Comparison of ENCODE assay signal across 28 cellular contexts in genomic region chr7:47484457-47484856, GRCh38.
DNase-seq lines count a peak whose midpoint lies in the region; ATAC-seq and TF ChIP-seq lines count a peak whose summit lies in the region.
"Had no signal": no experiment of that assay in that cellular context is flagged by ENCODE, and none has a peak within 500 bp of the region (broad histone marks: within the 10 kb centered on the region; RNA-seq: fewer than 3 reads in every experiment).

No MANE protein-coding gene starts in this region.

- no peak for TF ChIP-seq CTCF in OCI-LY1 (IDR thresholded peaks at IDR 0.05; ENCODE audit: low read length)
- TF ChIP-seq CTCF in progenitor cell of endocrine pancreas (IDR thresholded peaks at IDR 0.05; ENCODE audit: unreplicated experiment) = no peak
- no peak for TF ChIP-seq CTCF in thyroid gland (IDR thresholded peaks at IDR 0.05)

- H3K4me1 ChIP-seq in BLaER1 = peaks cover 71% of the 10 kb centered on the region
- H3K4me1 ChIP-seq in OCI-LY1 (ENCODE audit: insufficient read depth, low read length, severe bottlenecking) = peaks cover 66% of the 10 kb centered on the region
- peaks cover 18 to 59% of the 10 kb centered on the region in 2 donors for H3K4me1 ChIP-seq in thyroid gland
- H3K4me1 ChIP-seq: vagina had no signal

- 92 to 96% methylated on average over 5 to 7 of the region's 7 CpGs for WGBS in thyroid gland, 2 donors

- no peak for TF ChIP-seq POLR2A in thyroid gland (IDR thresholded peaks at IDR 0.05)

- H3K9ac ChIP-seq in BLaER1 (no peak overlapping the region), OCI-LY1 (ENCODE audit: low read length) (no peak overlapping the region)

- H3K9me2 ChIP-seq in OCI-LY1 (ENCODE audit: low read depth, low read length) = no peaks in the 10 kb centered on the region

- peaks cover 3% of the 10 kb centered on the region for H3K36me3 Mint-ChIP-seq in progenitor cell of endocrine pancreas (ENCODE audit: insufficient read depth)
- H3K36me3 Mint-ChIP-seq: activated CD4-positive, alpha-beta memory T cell treated with anti-CD3 and anti-CD28 coated beads for 36 hours; activated naive CD4-positive, alpha-beta T cell treated with anti-CD3 and anti-CD28 coated beads, Interleukin-2, amount 50 U/mL, for 72 hours; natural killer cell; stimulated activated effector memory CD8-positive, alpha-beta T cell treated with anti-CD3 and anti-CD28 coated beads, Interleukin-12 subunit alpha, Interleukin-12 subunit beta, amount 100 ng/mL, for 72 hours had no signal

- H3K27me3 ChIP-seq in BLaER1 = no peaks in the 10 kb centered on the region
- H3K27me3 ChIP-seq in OCI-LY1 (ENCODE audit: insufficient read depth, low read length) = no peaks in the 10 kb centered on the region
- H3K27me3 ChIP-seq in layer of hippocampus (ENCODE audit: control insufficient read depth, insufficient read depth, low read length) = peaks cover 7% of the 10 kb centered on the region
- H3K27me3 ChIP-seq in thyroid gland = no peaks in the 10 kb centered on the region
- H3K27me3 ChIP-seq: ascending aorta, ovary, vagina had no signal

- no peak overlapping the region for H3K4me3 ChIP-seq in BLaER1
- H3K4me3 ChIP-seq in OCI-LY1 (ENCODE audit: low read depth, low read length, poor library complexity, severe bottlenecking) = no peak overlapping the region
- H3K4me3 ChIP-seq in thyroid gland (replicated peaks in 1 of 3) = no peak overlapping the region
- H3K4me3 ChIP-seq: ascending aorta, ovary, vagina had no signal

- H3K4me1 Mint-ChIP-seq in progenitor cell of endocrine pancreas (ENCODE audit: low read depth) = peaks cover 81% of the 10 kb centered on the region
- H3K4me1 Mint-ChIP-seq: stimulated activated effector memory CD8-positive, alpha-beta T cell treated with anti-CD3 and anti-CD28 coated beads, Interleukin-12 subunit alpha, Interleukin-12 subunit beta, amount 100 ng/mL, for 72 hours had no signal

- ATAC-seq in GM21515 (IDR thresholded peaks at IDR 0.05; ENCODE audit: unreplicated experiment) = no peak
- ATAC-seq: activated naive CD4-positive, alpha-beta T cell treated with anti-CD3 and anti-CD28 coated beads, Interleukin-2, amount 50 U/mL, for 72 hours; stimulated activated effector memory CD8-positive, alpha-beta T cell treated with anti-CD3 and anti-CD28 coated beads, Interleukin-12 subunit alpha, Interleukin-12 subunit beta, amount 100 ng/mL, for 72 hours had no signal

- H3K79me2 ChIP-seq in OCI-LY1 (ENCODE audit: insufficient read depth, low read length) = peaks cover 36% of the 10 kb centered on the region

- H3K9me3 Mint-ChIP-seq in progenitor cell of endocrine pancreas (ENCODE audit: low read depth) = no peaks in the 10 kb centered on the region
- H3K9me3 Mint-ChIP-seq: activated CD4-positive, alpha-beta memory T cell treated with anti-CD3 and anti-CD28 coated beads for 36 hours; activated T-helper 2 cell treated with anti-CD3 and anti-CD28 coated beads, Interferon-gamma antibody, Interleukin-2, Interleukin-4, amounts not matched to agents 10 μg/mL and 5 μg/mL and 100 μg/mL, durations not matched to agents 14 hours and 24 hours and 36 hours; natural killer cell had no signal

- no peaks in the 10 kb centered on the region for H3F3A ChIP-seq in OCI-LY1 (ENCODE audit: insufficient read depth, low read length)

- H3K4me3 Mint-ChIP-seq in progenitor cell of endocrine pancreas (ENCODE audit: low read depth) = no peak overlapping the region
- H3K4me3 Mint-ChIP-seq: activated CD4-positive, alpha-beta memory T cell treated with anti-CD3 and anti-CD28 coated beads for 36 hours; natural killer cell; stimulated activated effector memory CD8-positive, alpha-beta T cell treated with anti-CD3 and anti-CD28 coated beads, Interleukin-12 subunit alpha, Interleukin-12 subunit beta, amount 100 ng/mL, for 72 hours had no signal

- peak overlapping the region; percentile 49 for H3K27ac Mint-ChIP-seq in progenitor cell of endocrine pancreas
- H3K27ac Mint-ChIP-seq: activated CD4-positive, alpha-beta memory T cell treated with anti-CD3 and anti-CD28 coated beads for 36 hours; activated T-helper 2 cell treated with anti-CD3 and anti-CD28 coated beads, Interferon-gamma antibody, Interleukin-2, Interleukin-4, amounts not matched to agents 10 μg/mL and 5 μg/mL and 100 μg/mL, durations not matched to agents 14 hours and 24 hours and 36 hours; natural killer cell; stimulated activated effector memory CD8-positive, alpha-beta T cell treated with anti-CD3 and anti-CD28 coated beads, Interleukin-12 subunit alpha, Interleukin-12 subunit beta, amount 100 ng/mL, for 72 hours had no signal

- H3K36me3 ChIP-seq in BLaER1 (no peaks in the 10 kb centered on the region), OCI-LY1 (ENCODE audit: insufficient read depth, low read length) (peaks cover 46% of the 10 kb centered on the region), thyroid gland (no peaks in the 10 kb centered on the region)
- H3K36me3 ChIP-seq: ascending aorta, ovary, vagina had no signal

- H3K9me3 ChIP-seq in BLaER1 (0 out of 2 replicates have a peak, but pooled peaks cover 8% of the 10 kb centered on the region), OCI-LY1 (ENCODE audit: low read length) (peaks cover 13% of the 10 kb centered on the region), thyroid gland (no peaks in the 10 kb centered on the region)
- H3K9me3 ChIP-seq: ascending aorta, ovary, vagina had no signal

- peak overlapping the region; percentile 21; the same call in 1 of the 2 replicates for H3K4me2 ChIP-seq in BLaER1
- H3K4me2 ChIP-seq in OCI-LY1 (ENCODE audit: low read length) = no peak overlapping the region

- DNase-seq in progenitor cell of endocrine pancreas (ENCODE audit: low spot score, unreplicated experiment) (no peak), thyroid gland (no peak), RKO (ENCODE audit: low spot score) (no peak), cortex of kidney (lab: John Stamatoyannopoulos, UW) (no peak)
- DNase-seq: activated CD4-positive, alpha-beta memory T cell treated with anti-CD3 and anti-CD28 coated beads for 36 hours; activated CD4-positive, CD25-positive, alpha-beta regulatory T cell; activated CD8-positive, alpha-beta memory T cell treated with anti-CD3 and anti-CD28 coated beads, Interleukin-2, amount 50 U/mL, for 48 hours; C1 segment of cervical spinal cord; DND-41; H7; left colon; midbrain; natural killer cell; NCI-H1105 treated with DMSO at 0.1 percent for 48 hours; NCI-H2029; NCI-H748 treated with DMSO at 0.1 percent for 48 hours; ovary; stimulated activated CD4-positive, alpha-beta T cell treated with anti-CD3 and anti-CD28 coated beads, Interleukin-1b, Interleukin-23, amount 100 ng/mL, for 48 hours; SW 1271 had no signal

- H3K27ac ChIP-seq in BLaER1 (no peak overlapping the region), OCI-LY1 (ENCODE audit: low read depth, low read length, poor library complexity, severe bottlenecking) (peak overlapping the region; percentile 11), layer of hippocampus (ENCODE audit: low read depth, low read length) (peak overlapping the region; percentile 6), thyroid gland (no peak overlapping the region)
- H3K27ac ChIP-seq: ovary, vagina had no signal

- intact Hi-C loops in thyroid gland (cut with DNase I) = no loop called here

- H4K20me1 ChIP-seq in BLaER1 = peaks cover 22% of the 10 kb centered on the region
- H4K20me1 ChIP-seq in OCI-LY1 (ENCODE audit: insufficient read depth, low read length) = no peaks in the 10 kb centered on the region

- H2AFZ ChIP-seq in OCI-LY1 (ENCODE audit: low read length) = no peak overlapping the region

- H3K27me3 Mint-ChIP-seq in progenitor cell of endocrine pancreas = no peaks in the 10 kb centered on the region
- H3K27me3 Mint-ChIP-seq: activated CD4-positive, alpha-beta memory T cell treated with anti-CD3 and anti-CD28 coated beads for 36 hours had no signal

Comparison
In these comparisons a context has a peak if more than half of its experiments do, and no peak if none do; other contexts are left out.
1. H3K27ac ChIP-seq: peak in OCI-LY1 (single experiment) and layer of hippocampus (single experiment); none in BLaER1 (single experiment) and thyroid gland (0 of 3).